1 cellular context compared by ENCODE assay signal in the genomic region with DNA sequence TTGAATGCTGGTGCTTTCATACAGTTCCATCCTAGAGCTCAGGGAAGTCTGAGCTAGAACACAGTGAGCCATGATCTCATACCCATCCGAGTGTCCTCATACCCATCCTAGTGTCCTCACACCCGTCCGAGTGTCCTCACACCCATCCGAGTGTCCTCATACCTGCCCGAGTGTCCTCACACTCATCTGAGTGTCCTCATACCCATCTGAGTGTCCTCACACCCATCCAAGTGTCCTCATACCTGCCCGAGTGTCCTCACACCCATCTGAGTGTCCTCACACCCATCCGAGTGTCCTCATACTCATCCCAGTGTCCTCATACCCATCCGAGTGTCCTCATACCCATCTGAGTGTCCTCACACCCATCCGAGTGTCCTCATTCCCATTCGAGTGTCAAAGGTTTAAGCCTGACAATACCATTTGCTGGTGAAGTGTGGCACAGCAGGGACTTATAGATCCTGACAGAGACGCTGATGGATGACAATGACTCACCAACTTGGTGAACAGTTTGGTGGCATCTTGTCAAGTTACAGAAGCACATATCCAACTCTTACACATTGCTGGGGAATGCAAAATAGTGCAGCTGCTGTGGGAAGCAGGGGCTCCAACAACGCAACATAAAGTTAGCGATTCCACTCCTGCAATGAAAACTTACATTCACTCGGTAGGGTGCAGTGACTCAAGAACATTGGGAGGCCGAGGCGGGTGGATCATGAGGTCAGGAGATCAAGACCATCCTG.
TF ChIP-seq lines count a peak whose summit lies in the region.

No MANE protein-coding gene starts in this region.

TF ChIP-seq in H1, 55 proteins besides CTCF, POLR2A, EP300 and RAD21:
- TF ChIP-seq HDAC2 (IDR thresholded peaks at IDR 0.05; ENCODE audit: borderline replicate concordance in 1 of 2, low read depth in 2 of 2, low read length in 2 of 2), result no peak
- no peak for TF ChIP-seq KDM1A (IDR thresholded peaks at IDR 0.05; ENCODE audit: borderline replicate concordance, low read length)
- TF ChIP-seq BACH1 (IDR thresholded peaks at IDR 0.05; ENCODE audit: low read length), result no peak
- no peak for TF ChIP-seq CEBPB (IDR thresholded peaks at IDR 0.05; ENCODE audit: low read depth, low read length)
- TF ChIP-seq MAFK (IDR thresholded peaks at IDR 0.05; ENCODE audit: low read depth, low read length), result no peak
- no peak for TF ChIP-seq SUZ12 (IDR thresholded peaks at IDR 0.05; ENCODE audit: low read length)
- TF ChIP-seq JUND (IDR thresholded peaks at IDR 0.05; ENCODE audit: low read length), result no peak
- TF ChIP-seq RBBP5 (IDR thresholded peaks at IDR 0.05; ENCODE audit: borderline replicate concordance, low read depth, low read length), result no peak
- TF ChIP-seq TAF7 (optimal IDR thresholded peaks at IDR 0.05; ENCODE audit: borderline replicate concordance, low read depth, low read length), result no peak
- no peak for TF ChIP-seq CREB1 (IDR thresholded peaks at IDR 0.05)
- TF ChIP-seq, protein P1, sequence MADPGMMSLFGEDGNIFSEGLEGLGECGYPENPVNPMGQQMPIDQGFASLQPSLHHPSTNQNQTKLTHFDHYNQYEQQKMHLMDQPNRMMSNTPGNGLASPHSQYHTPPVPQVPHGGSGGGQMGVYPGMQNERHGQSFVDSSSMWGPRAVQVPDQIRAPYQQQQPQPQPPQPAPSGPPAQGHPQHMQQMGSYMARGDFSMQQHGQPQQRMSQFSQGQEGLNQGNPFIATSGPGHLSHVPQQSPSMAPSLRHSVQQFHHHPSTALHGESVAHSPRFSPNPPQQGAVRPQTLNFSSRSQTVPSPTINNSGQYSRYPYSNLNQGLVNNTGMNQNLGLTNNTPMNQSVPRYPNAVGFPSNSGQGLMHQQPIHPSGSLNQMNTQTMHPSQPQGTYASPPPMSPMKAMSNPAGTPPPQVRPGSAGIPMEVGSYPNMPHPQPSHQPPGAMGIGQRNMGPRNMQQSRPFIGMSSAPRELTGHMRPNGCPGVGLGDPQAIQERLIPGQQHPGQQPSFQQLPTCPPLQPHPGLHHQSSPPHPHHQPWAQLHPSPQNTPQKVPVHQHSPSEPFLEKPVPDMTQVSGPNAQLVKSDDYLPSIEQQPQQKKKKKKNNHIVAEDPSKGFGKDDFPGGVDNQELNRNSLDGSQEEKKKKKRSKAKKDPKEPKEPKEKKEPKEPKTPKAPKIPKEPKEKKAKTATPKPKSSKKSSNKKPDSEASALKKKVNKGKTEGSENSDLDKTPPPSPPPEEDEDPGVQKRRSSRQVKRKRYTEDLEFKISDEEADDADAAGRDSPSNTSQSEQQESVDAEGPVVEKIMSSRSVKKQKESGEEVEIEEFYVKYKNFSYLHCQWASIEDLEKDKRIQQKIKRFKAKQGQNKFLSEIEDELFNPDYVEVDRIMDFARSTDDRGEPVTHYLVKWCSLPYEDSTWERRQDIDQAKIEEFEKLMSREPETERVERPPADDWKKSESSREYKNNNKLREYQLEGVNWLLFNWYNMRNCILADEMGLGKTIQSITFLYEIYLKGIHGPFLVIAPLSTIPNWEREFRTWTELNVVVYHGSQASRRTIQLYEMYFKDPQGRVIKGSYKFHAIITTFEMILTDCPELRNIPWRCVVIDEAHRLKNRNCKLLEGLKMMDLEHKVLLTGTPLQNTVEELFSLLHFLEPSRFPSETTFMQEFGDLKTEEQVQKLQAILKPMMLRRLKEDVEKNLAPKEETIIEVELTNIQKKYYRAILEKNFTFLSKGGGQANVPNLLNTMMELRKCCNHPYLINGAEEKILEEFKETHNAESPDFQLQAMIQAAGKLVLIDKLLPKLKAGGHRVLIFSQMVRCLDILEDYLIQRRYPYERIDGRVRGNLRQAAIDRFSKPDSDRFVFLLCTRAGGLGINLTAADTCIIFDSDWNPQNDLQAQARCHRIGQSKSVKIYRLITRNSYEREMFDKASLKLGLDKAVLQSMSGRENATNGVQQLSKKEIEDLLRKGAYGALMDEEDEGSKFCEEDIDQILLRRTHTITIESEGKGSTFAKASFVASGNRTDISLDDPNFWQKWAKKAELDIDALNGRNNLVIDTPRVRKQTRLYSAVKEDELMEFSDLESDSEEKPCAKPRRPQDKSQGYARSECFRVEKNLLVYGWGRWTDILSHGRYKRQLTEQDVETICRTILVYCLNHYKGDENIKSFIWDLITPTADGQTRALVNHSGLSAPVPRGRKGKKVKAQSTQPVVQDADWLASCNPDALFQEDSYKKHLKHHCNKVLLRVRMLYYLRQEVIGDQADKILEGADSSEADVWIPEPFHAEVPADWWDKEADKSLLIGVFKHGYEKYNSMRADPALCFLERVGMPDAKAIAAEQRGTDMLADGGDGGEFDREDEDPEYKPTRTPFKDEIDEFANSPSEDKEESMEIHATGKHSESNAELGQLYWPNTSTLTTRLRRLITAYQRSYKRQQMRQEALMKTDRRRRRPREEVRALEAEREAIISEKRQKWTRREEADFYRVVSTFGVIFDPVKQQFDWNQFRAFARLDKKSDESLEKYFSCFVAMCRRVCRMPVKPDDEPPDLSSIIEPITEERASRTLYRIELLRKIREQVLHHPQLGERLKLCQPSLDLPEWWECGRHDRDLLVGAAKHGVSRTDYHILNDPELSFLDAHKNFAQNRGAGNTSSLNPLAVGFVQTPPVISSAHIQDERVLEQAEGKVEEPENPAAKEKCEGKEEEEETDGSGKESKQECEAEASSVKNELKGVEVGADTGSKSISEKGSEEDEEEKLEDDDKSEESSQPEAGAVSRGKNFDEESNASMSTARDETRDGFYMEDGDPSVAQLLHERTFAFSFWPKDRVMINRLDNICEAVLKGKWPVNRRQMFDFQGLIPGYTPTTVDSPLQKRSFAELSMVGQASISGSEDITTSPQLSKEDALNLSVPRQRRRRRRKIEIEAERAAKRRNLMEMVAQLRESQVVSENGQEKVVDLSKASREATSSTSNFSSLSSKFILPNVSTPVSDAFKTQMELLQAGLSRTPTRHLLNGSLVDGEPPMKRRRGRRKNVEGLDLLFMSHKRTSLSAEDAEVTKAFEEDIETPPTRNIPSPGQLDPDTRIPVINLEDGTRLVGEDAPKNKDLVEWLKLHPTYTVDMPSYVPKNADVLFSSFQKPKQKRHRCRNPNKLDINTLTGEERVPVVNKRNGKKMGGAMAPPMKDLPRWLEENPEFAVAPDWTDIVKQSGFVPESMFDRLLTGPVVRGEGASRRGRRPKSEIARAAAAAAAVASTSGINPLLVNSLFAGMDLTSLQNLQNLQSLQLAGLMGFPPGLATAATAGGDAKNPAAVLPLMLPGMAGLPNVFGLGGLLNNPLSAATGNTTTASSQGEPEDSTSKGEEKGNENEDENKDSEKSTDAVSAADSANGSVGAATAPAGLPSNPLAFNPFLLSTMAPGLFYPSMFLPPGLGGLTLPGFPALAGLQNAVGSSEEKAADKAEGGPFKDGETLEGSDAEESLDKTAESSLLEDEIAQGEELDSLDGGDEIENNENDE (IDR thresholded peaks at IDR 0.05; ENCODE audit: insufficient replicate concordance, low read length), result no peak
- TF ChIP-seq SP2 (IDR thresholded peaks at IDR 0.05; ENCODE audit: low read length), result no peak
